ENCODE assay signal across 23 cellular contexts in the genomic region with DNA sequence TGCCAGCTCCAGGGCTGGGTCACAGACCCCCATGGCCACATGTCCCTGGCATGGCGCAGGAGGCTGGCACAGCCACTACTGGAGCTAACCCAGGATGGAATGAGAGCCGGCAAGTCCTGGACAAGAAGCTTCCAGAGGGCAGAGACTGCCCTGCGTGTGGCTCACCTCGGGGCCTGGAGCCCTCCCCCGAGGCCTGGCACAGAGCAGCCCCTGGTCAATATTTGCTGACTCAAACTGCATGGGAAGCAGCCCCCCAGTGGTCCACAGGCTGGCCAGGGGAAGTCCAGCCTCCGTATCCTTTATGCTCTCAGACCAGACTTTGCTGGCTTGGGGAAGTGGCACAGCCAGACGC.
DNase-seq lines count a peak whose midpoint lies in the region; ATAC-seq, FAIRE-seq and TF ChIP-seq lines count a peak whose summit lies in the region.
"Had no signal": no experiment of that assay in that cellular context is flagged by ENCODE, and none has a peak within 500 bp of the region (broad histone marks: within the 10 kb centered on the region; RNA-seq: fewer than 3 reads in every experiment).

No MANE protein-coding gene starts in this region.

- no peak overlapping the region for H3K27ac ChIP-seq in CD8-positive, alpha-beta memory T cell (ENCODE audit: low read depth, low read length)
- H3K27ac ChIP-seq: BLaER1, KMS-11, PC-9, thoracic aorta had no signal

- H3K9me3 ChIP-seq in CD8-positive, alpha-beta memory T cell (ENCODE audit: low read length), result no peaks in the 10 kb centered on the region
- H3K9me3 ChIP-seq: BLaER1, thoracic aorta had no signal

- no peaks in the 10 kb centered on the region for H3K9me3 Mint-ChIP-seq in activated naive CD4-positive, alpha-beta T cell treated with anti-CD3 and anti-CD28 coated beads for 36 hours
- H3K9me3 Mint-ChIP-seq in CD8-positive, alpha-beta memory T cell, result no peaks in the 10 kb centered on the region
- no peaks in the 10 kb centered on the region for H3K9me3 Mint-ChIP-seq in activated T-helper 2 cell treated with anti-CD3 and anti-CD28 coated beads, Interferon-gamma antibody, Interleukin-2, Interleukin-4, amounts not matched to agents 10 μg/mL and 5 μg/mL and 100 μg/mL, durations not matched to agents 14 hours and 24 hours and 36 hours
- H3K9me3 Mint-ChIP-seq in naive thymus-derived CD8-positive, alpha-beta T cell, result no peaks in the 10 kb centered on the region
- H3K9me3 Mint-ChIP-seq: GM23338; naive B cell; stimulated activated naive B cell treated with anti-CD40 and anti-IgM and Interleukin-4, amounts not matched to agents 10 μg/mL and 1 μg/mL and 100 μg/mL, for 72 hours had no signal

- peaks cover 100% of the 10 kb centered on the region for H3K4me1 ChIP-seq in CD8-positive, alpha-beta memory T cell (ENCODE audit: insufficient read depth, low read length)

- peaks cover 45% of the 10 kb centered on the region for H3K36me3 ChIP-seq in CD8-positive, alpha-beta memory T cell (ENCODE audit: insufficient read depth, low read length)
- H3K36me3 ChIP-seq: thoracic aorta had no signal

- no peaks in the 10 kb centered on the region for H3K27me3 Mint-ChIP-seq in activated naive CD4-positive, alpha-beta T cell treated with anti-CD3 and anti-CD28 coated beads for 36 hours (ENCODE audit: low read depth)
- H3K27me3 Mint-ChIP-seq in CD8-positive, alpha-beta memory T cell, result peaks cover 0 to 5% of the 10 kb centered on the region in 2 donors
- no peaks in the 10 kb centered on the region for H3K27me3 Mint-ChIP-seq in activated T-helper 2 cell treated with anti-CD3 and anti-CD28 coated beads, Interferon-gamma antibody, Interleukin-2, Interleukin-4, amounts not matched to agents 10 μg/mL and 5 μg/mL and 100 μg/mL, durations not matched to agents 14 hours and 24 hours and 36 hours (ENCODE audit: low read depth)
- H3K27me3 Mint-ChIP-seq in naive thymus-derived CD8-positive, alpha-beta T cell, result no peaks in the 10 kb centered on the region

- CTCF ChIA-PET in activated naive CD4-positive, alpha-beta T cell treated with anti-CD3 and anti-CD28 coated beads for 36 hours (lab: Charles Lee), result interaction anchor here (1.1 to 2.6 kb wide), 3 partner anchors 9 to 26 kb away, joined by 3 to 9 read pairs (median 4); no protein-coding TSS in a partner anchor
- CTCF ChIA-PET in CD8-positive, alpha-beta memory T cell (lab: Charles Lee), result interaction anchor here (1.3 to 1.8 kb wide), 4 partner anchors 9 to 65 kb away, joined by 3 to 7 read pairs (median 4); no protein-coding TSS in a partner anchor

- POLR2A ChIA-PET in CD8-positive, alpha-beta memory T cell (lab: Charles Lee), result interaction anchor here (1.0 kb wide), 1 partner anchor 12 kb away, joined by 3 read pairs; no protein-coding TSS in a partner anchor
- POLR2A ChIA-PET in naive thymus-derived CD8-positive, alpha-beta T cell (lab: Charles Lee), result interaction anchor here (1.3 to 76.3 kb wide), 5 partner anchors 11 to 1032 kb away, joined by 3 to 2798 read pairs (median 446); a partner anchor contains a TSS

- FAIRE-seq in H54 (lab: Jason Lieb, UNC), result no peak
- FAIRE-seq: D721Med, GM12891 had no signal

- peak overlapping the region; percentile 95 for H3K27ac Mint-ChIP-seq in activated naive CD4-positive, alpha-beta T cell treated with anti-CD3 and anti-CD28 coated beads for 36 hours
- peak overlapping the region; percentile 82 to 98 (median 90) for H3K27ac Mint-ChIP-seq in CD8-positive, alpha-beta memory T cell
- H3K27ac Mint-ChIP-seq in activated T-helper 2 cell treated with anti-CD3 and anti-CD28 coated beads, Interferon-gamma antibody, Interleukin-2, Interleukin-4, amounts not matched to agents 10 μg/mL and 5 μg/mL and 100 μg/mL, durations not matched to agents 14 hours and 24 hours and 36 hours, result peak overlapping the region; percentile 65
- peak overlapping the region; percentile 87 to 99 (median 98) for H3K27ac Mint-ChIP-seq in naive thymus-derived CD8-positive, alpha-beta T cell
- H3K27ac Mint-ChIP-seq: naive B cell; stimulated activated naive B cell treated with anti-CD40 and anti-IgM and Interleukin-4, amounts not matched to agents 10 μg/mL and 1 μg/mL and 100 μg/mL, for 72 hours had no signal

- peaks cover 55% of the 10 kb centered on the region for H3K36me3 Mint-ChIP-seq in activated naive CD4-positive, alpha-beta T cell treated with anti-CD3 and anti-CD28 coated beads for 36 hours (ENCODE audit: low read depth)
- H3K36me3 Mint-ChIP-seq in CD8-positive, alpha-beta memory T cell, result peaks cover 8 to 96% (median 11%) of the 10 kb centered on the region in 3 donors
- peaks cover 55% of the 10 kb centered on the region for H3K36me3 Mint-ChIP-seq in activated T-helper 2 cell treated with anti-CD3 and anti-CD28 coated beads, Interferon-gamma antibody, Interleukin-2, Interleukin-4, amounts not matched to agents 10 μg/mL and 5 μg/mL and 100 μg/mL, durations not matched to agents 14 hours and 24 hours and 36 hours (ENCODE audit: low read depth)
- H3K36me3 Mint-ChIP-seq in naive thymus-derived CD8-positive, alpha-beta T cell, result peaks cover 0 to 80% (median 10%) of the 10 kb centered on the region in 3 donors
- H3K36me3 Mint-ChIP-seq: naive B cell; stimulated activated naive B cell treated with anti-CD40 and anti-IgM and Interleukin-4, amounts not matched to agents 10 μg/mL and 1 μg/mL and 100 μg/mL, for 72 hours had no signal

- H3K4me3 ChIP-seq in CD8-positive, alpha-beta memory T cell (ENCODE audit: low read length), result peak overlapping the region; percentile 12
- H3K4me3 ChIP-seq: BLaER1, GM23338, PC-9, thoracic aorta had no signal

- no peak for DNase-seq in activated naive CD4-positive, alpha-beta T cell treated with anti-CD3 and anti-CD28 coated beads for 36 hours
- DNase-seq in activated naive CD4-positive, alpha-beta T cell treated with anti-CD3 and anti-CD28 coated beads, Interleukin-2, amount 50 U/mL, for 16 hours, result no peak
- DNase-seq in CD8-positive, alpha-beta memory T cell, result no peak
- DNase-seq in activated T-helper 2 cell treated with anti-CD3 and anti-CD28 coated beads, Interferon-gamma antibody, Interleukin-2, Interleukin-4, amounts not matched to agents 10 μg/mL and 5 μg/mL and 100 μg/mL, durations not matched to agents 14 hours and 24 hours and 36 hours (ENCODE audit: low spot score), result no peak
- DNase-seq in naive thymus-derived CD8-positive, alpha-beta T cell, result no peak
- DNase-seq in hepatic stellate cell (ENCODE audit: low spot score) (no peak), H54 (ENCODE audit: insufficient read length, low spot score) (no peak), midbrain (lab: John Stamatoyannopoulos, UW) (no peak)
- DNase-seq: activated CD8-positive, alpha-beta memory T cell treated with anti-CD3 and anti-CD28 coated beads, Interleukin-2, amount 50 U/mL, for 4 hours; left colon; naive B cell; NCI-H1436 treated with DMSO at 0.1 percent for 48 hours; PC-9; retina; SIG-M5; stimulated activated CD4-positive, alpha-beta T cell treated with anti-CD3 and anti-CD28 coated beads, Interleukin-4, amount 100 ng/mL, for 1 hour; stimulated activated naive B cell treated with anti-CD40 and anti-IgM and Interleukin-4, amounts not matched to agents 10 μg/mL and 1 μg/mL and 100 μg/mL, for 72 hours had no signal

- TF ChIP-seq POLR2A in H54 (IDR thresholded peaks at IDR 0.05; ENCODE audit: low read depth, low read length), result no peak

- H3K27me3 ChIP-seq in CD8-positive, alpha-beta memory T cell (ENCODE audit: insufficient read depth, low read length, poor library complexity, severe bottlenecking), result no peaks in the 10 kb centered on the region
- H3K27me3 ChIP-seq: BLaER1 had no signal

- peaks cover 100% of the 10 kb centered on the region for H3K4me1 Mint-ChIP-seq in activated naive CD4-positive, alpha-beta T cell treated with anti-CD3 and anti-CD28 coated beads for 36 hours (ENCODE audit: low read depth)
- peaks cover 91 to 100% (median 97%) of the 10 kb centered on the region in 3 donors for H3K4me1 Mint-ChIP-seq in CD8-positive, alpha-beta memory T cell
- H3K4me1 Mint-ChIP-seq in activated T-helper 2 cell treated with anti-CD3 and anti-CD28 coated beads, Interferon-gamma antibody, Interleukin-2, Interleukin-4, amounts not matched to agents 10 μg/mL and 5 μg/mL and 100 μg/mL, durations not matched to agents 14 hours and 24 hours and 36 hours (ENCODE audit: low read depth), result peaks cover 81% of the 10 kb centered on the region
- H3K4me1 Mint-ChIP-seq in naive thymus-derived CD8-positive, alpha-beta T cell, result peaks cover 66 to 100% (median 99%) of the 10 kb centered on the region in 4 donors
- H3K4me1 Mint-ChIP-seq: naive B cell; stimulated activated naive B cell treated with anti-CD40 and anti-IgM and Interleukin-4, amounts not matched to agents 10 μg/mL and 1 μg/mL and 100 μg/mL, for 72 hours had no signal

- intact Hi-C loops in activated naive CD4-positive, alpha-beta T cell treated with anti-CD3 and anti-CD28 coated beads for 36 hours (cut with micrococcal nuclease), result loop anchor here (1.0 kb wide), 1 partner anchor 8 kb away; no protein-coding TSS in a partner anchor
- intact Hi-C loops in activated T-helper 2 cell treated with anti-CD3 and anti-CD28 coated beads, Interferon-gamma antibody, Interleukin-2, Interleukin-4, amounts not matched to agents 10 μg/mL and 5 μg/mL and 100 μg/mL, durations not matched to agents 14 hours and 24 hours and 36 hours (cut with micrococcal nuclease), result no loop called here

- no peak overlapping the region for H3K4me3 Mint-ChIP-seq in activated naive CD4-positive, alpha-beta T cell treated with anti-CD3 and anti-CD28 coated beads for 36 hours
- peak overlapping the region in 2 of 7 donors; percentile 23 to 80 for H3K4me3 Mint-ChIP-seq in CD8-positive, alpha-beta memory T cell
- no peak overlapping the region for H3K4me3 Mint-ChIP-seq in activated T-helper 2 cell treated with anti-CD3 and anti-CD28 coated beads, Interferon-gamma antibody, Interleukin-2, Interleukin-4, amounts not matched to agents 10 μg/mL and 5 μg/mL and 100 μg/mL, durations not matched to agents 14 hours and 24 hours and 36 hours (ENCODE audit: low read depth)
- peak overlapping the region in 9 of 10 donors; percentile 64 to 98 (median 85) for H3K4me3 Mint-ChIP-seq in naive thymus-derived CD8-positive, alpha-beta T cell
- H3K4me3 Mint-ChIP-seq: GM23338; naive B cell; stimulated activated naive B cell treated with anti-CD40 and anti-IgM and Interleukin-4, amounts not matched to agents 10 μg/mL and 1 μg/mL and 100 μg/mL, for 72 hours had no signal

- ATAC-seq in naive thymus-derived CD8-positive, alpha-beta T cell, result no peak
- ATAC-seq: left colon; stimulated activated naive B cell treated with anti-CD40 and anti-IgM and Interleukin-4, amounts not matched to agents 10 μg/mL and 1 μg/mL and 100 μg/mL, for 72 hours had no signal

Comparison
In these comparisons a context has a peak if more than half of its experiments do, and no peak if none do; other contexts are left out.
1. H3K4me3 Mint-ChIP-seq: peak in naive thymus-derived CD8-positive, alpha-beta T cell (9 of 10); none in activated naive CD4-positive, alpha-beta T cell treated with anti-CD3 and anti-CD28 coated beads for 36 hours (single experiment) and activated T-helper 2 cell treated with anti-CD3 and anti-CD28 coated beads, Interferon-gamma antibody, Interleukin-2, Interleukin-4, amounts not matched to agents 10 μg/mL and 5 μg/mL and 100 μg/mL, durations not matched to agents 14 hours and 24 hours and 36 hours (single experiment).
2. Peak in every context shown above with its lines, with median percentiles within 50 percentile points of each other: H3K27ac Mint-ChIP-seq.